16 cellular contexts compared by ENCODE assay signal in the genomic region with DNA sequence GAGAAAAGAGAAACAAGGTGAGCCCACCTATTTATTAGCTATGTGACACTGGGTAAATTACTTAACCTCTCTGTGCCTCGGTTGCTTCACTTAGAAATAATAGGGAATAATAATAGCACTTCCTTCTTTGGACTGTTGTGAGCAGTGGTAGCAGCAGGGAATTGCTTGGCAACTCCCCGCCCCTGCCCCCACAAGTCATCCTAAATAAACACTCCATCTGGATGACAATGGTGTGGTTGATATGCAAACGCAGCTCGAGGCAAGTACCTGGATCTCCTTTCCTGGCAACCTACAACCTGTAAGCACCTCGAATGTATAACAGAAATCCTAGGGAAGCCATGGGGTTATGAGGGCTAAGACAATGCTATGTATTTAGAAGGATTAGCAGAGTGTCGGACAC. TPM values are rescaled to one million over a fixed set of nuclear protein-coding genes. Genes with fewer than 3 reads are reported as not detected.
"Had no signal": no experiment of that assay in that cellular context is flagged by ENCODE, and none has a peak within 500 bp of the region (broad histone marks: within the 10 kb centered on the region; RNA-seq: fewer than 3 reads in every experiment).

No MANE protein-coding gene starts in this region.

- DNase-seq: activated B cell treated with CpG ODN at 0.5 μM for 24 hours; activated CD4-positive, alpha-beta T cell treated with anti-CD3 and anti-CD28 coated beads for 48 hours; activated CD8-positive, alpha-beta T cell treated with anti-CD3 and anti-CD28 coated beads for 36 hours; activated gamma-delta T cell; activated T-cell treated with anti-CD3 and anti-CD28 coated beads, Interleukin-2, amount 50 U/mL, for 4 hours; dorsolateral prefrontal cortex; left colon; naive B cell; pancreas; T-helper 17 cell; upper lobe of left lung had no signal

- H3K27me3 ChIP-seq: dorsolateral prefrontal cortex, hepatocyte, upper lobe of left lung had no signal

- H3K36me3 ChIP-seq: pancreas, upper lobe of left lung had no signal

- H3K9me3 ChIP-seq: pancreas, upper lobe of left lung had no signal

- H3K4me3 ChIP-seq: dorsolateral prefrontal cortex, hepatocyte, pancreas, upper lobe of left lung had no signal

- ATAC-seq: activated CD8-positive, alpha-beta T cell treated with anti-CD3 and anti-CD28 coated beads for 36 hours; activated naive CD4-positive, alpha-beta T cell treated with anti-CD3 and anti-CD28 coated beads, Interleukin-2, amount 50 U/mL, for 72 hours; activated T-cell treated with anti-CD3 and anti-CD28 coated beads, Interleukin-2, amount 50 U/mL, for 4 hours; left colon; pancreas; sciatic nerve; T-helper 17 cell had no signal

- H3K27ac ChIP-seq: dorsolateral prefrontal cortex, hepatocyte, pancreas, upper lobe of left lung had no signal

- H3K4me1 ChIP-seq: pancreas, upper lobe of left lung had no signal

RNA-seq across cellular contexts. Expression of gene TEKT3, which starts 9.1 kb away (rescaled TPM):
- total RNA-seq: activated B cell treated with CpG ODN at 0.5 μM for 24 hours; activated CD8-positive, alpha-beta T cell treated with anti-CD3 and anti-CD28 coated beads for 36 hours; activated naive CD4-positive, alpha-beta T cell treated with anti-CD3 and anti-CD28 coated beads, Interleukin-2, amount 50 U/mL, for 72 hours; glomerular endothelial cell; lung microvascular endothelial cell; T-helper 17 cell had no signal
